ENCODE assay signal across 1 cellular context in the genomic region with DNA sequence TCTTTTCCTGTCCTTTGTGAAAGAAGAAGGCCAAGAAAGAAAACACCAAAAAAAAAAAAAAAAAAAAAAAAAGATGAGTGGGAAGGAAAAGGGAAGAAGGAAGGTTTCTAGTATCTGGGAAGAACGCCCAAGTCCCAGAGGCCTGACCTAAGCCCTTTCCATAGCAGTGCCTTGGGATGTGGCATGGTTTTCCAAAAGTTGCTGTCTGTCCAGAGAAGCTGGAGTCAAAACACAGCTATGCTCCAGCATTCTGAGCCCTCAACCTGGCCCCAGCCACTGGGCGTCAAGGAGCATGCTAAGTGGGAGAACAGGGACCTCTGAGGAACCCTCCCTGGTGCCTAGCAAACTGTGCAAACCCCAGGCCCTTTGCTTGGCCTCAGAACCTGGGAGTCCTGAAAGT.
TF ChIP-seq lines count a peak whose summit lies in the region.

No MANE protein-coding gene starts in this region.

TF ChIP-seq in HepG2, 621 proteins besides CTCF, POLR2A, EP300 and RAD21 (continued from another document and continues in another):
- TF ChIP-seq, protein P1, sequence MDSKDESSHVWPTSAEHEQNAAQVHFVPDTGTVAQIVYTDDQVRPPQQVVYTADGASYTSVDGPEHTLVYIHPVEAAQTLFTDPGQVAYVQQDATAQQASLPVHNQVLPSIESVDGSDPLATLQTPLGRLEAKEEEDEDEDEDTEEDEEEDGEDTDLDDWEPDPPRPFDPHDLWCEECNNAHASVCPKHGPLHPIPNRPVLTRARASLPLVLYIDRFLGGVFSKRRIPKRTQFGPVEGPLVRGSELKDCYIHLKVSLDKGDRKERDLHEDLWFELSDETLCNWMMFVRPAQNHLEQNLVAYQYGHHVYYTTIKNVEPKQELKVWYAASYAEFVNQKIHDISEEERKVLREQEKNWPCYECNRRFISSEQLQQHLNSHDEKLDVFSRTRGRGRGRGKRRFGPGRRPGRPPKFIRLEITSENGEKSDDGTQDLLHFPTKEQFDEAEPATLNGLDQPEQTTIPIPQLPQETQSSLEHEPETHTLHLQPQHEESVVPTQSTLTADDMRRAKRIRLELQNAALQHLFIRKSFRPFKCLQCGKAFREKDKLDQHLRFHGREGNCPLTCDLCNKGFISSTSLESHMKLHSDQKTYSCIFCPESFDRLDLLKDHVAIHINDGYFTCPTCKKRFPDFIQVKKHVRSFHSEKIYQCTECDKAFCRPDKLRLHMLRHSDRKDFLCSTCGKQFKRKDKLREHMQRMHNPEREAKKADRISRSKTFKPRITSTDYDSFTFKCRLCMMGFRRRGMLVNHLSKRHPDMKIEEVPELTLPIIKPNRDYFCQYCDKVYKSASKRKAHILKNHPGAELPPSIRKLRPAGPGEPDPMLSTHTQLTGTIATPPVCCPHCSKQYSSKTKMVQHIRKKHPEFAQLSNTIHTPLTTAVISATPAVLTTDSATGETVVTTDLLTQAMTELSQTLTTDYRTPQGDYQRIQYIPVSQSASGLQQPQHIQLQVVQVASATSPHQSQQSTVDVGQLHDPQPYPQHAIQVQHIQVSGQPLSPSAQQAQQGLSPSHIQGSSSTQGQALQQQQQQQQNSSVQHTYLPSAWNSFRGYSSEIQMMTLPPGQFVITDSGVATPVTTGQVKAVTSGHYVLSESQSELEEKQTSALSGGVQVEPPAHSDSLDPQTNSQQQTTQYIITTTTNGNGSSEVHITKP (CRISPR knock-in tag; IDR thresholded peaks at IDR 0.05; ENCODE audit: low read depth): no peak
- TF ChIP-seq RBM22 (optimal IDR thresholded peaks at IDR 0.05; ENCODE audit: low read length): no peak
- no peak for TF ChIP-seq KLF15 (CRISPR knock-in tag; IDR thresholded peaks at IDR 0.05; ENCODE audit: borderline replicate concordance)
- TF ChIP-seq ZFP90 (CRISPR knock-in tag; IDR thresholded peaks at IDR 0.05; ENCODE audit: borderline replicate concordance): no peak
- no peak for TF ChIP-seq ZNF547 (CRISPR knock-in tag; IDR thresholded peaks at IDR 0.05)
- TF ChIP-seq, protein P2, sequence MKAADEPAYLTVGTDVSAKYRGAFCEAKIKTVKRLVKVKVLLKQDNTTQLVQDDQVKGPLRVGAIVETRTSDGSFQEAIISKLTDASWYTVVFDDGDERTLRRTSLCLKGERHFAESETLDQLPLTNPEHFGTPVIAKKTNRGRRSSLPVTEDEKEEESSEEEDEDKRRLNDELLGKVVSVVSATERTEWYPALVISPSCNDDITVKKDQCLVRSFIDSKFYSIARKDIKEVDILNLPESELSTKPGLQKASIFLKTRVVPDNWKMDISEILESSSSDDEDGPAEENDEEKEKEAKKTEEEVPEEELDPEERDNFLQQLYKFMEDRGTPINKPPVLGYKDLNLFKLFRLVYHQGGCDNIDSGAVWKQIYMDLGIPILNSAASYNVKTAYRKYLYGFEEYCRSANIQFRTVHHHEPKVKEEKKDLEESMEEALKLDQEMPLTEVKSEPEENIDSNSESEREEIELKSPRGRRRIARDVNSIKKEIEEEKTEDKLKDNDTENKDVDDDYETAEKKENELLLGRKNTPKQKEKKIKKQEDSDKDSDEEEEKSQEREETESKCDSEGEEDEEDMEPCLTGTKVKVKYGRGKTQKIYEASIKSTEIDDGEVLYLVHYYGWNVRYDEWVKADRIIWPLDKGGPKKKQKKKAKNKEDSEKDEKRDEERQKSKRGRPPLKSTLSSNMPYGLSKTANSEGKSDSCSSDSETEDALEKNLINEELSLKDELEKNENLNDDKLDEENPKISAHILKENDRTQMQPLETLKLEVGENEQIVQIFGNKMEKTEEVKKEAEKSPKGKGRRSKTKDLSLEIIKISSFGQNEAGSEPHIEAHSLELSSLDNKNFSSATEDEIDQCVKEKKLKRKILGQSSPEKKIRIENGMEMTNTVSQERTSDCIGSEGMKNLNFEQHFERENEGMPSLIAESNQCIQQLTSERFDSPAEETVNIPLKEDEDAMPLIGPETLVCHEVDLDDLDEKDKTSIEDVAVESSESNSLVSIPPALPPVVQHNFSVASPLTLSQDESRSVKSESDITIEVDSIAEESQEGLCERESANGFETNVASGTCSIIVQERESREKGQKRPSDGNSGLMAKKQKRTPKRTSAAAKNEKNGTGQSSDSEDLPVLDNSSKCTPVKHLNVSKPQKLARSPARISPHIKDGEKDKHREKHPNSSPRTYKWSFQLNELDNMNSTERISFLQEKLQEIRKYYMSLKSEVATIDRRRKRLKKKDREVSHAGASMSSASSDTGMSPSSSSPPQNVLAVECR (CRISPR knock-in tag; IDR thresholded peaks at IDR 0.05; ENCODE audit: borderline replicate concordance): no peak
- TF ChIP-seq ZNF136 (CRISPR knock-in tag; IDR thresholded peaks at IDR 0.05; ENCODE audit: low read depth): no peak
- TF ChIP-seq GFI1 (CRISPR knock-in tag; IDR thresholded peaks at IDR 0.05; ENCODE audit: borderline replicate concordance): 0 out of 2 replicates have a peak, but pooled peaks have one; percentile 1
- TF ChIP-seq ZMYM3 (CRISPR knock-in tag; IDR thresholded peaks at IDR 0.05): 0 out of 2 replicates have a peak, but pooled peaks have one; percentile 40
- no peak for TF ChIP-seq PPARG (CRISPR knock-in tag; conservative IDR thresholded peaks at IDR 0.05)
- no peak for TF ChIP-seq RORA (CRISPR knock-in tag; IDR thresholded peaks at IDR 0.05)
- no peak for TF ChIP-seq NKX3-1 (CRISPR knock-in tag; IDR thresholded peaks at IDR 0.05)
- TF ChIP-seq ZFP36L1 (CRISPR knock-in tag; IDR thresholded peaks at IDR 0.05): no peak
- no peak for TF ChIP-seq MIER2 (CRISPR knock-in tag; IDR thresholded peaks at IDR 0.05)
- no peak for TF ChIP-seq ZBTB42 (CRISPR knock-in tag; IDR thresholded peaks at IDR 0.05)
- TF ChIP-seq ZNF737 (CRISPR knock-in tag; IDR thresholded peaks at IDR 0.05; ENCODE audit: borderline replicate concordance): no peak
- TF ChIP-seq ZBTB1 (CRISPR knock-in tag; IDR thresholded peaks at IDR 0.05; ENCODE audit: borderline replicate concordance): no peak
- TF ChIP-seq, protein P3, sequence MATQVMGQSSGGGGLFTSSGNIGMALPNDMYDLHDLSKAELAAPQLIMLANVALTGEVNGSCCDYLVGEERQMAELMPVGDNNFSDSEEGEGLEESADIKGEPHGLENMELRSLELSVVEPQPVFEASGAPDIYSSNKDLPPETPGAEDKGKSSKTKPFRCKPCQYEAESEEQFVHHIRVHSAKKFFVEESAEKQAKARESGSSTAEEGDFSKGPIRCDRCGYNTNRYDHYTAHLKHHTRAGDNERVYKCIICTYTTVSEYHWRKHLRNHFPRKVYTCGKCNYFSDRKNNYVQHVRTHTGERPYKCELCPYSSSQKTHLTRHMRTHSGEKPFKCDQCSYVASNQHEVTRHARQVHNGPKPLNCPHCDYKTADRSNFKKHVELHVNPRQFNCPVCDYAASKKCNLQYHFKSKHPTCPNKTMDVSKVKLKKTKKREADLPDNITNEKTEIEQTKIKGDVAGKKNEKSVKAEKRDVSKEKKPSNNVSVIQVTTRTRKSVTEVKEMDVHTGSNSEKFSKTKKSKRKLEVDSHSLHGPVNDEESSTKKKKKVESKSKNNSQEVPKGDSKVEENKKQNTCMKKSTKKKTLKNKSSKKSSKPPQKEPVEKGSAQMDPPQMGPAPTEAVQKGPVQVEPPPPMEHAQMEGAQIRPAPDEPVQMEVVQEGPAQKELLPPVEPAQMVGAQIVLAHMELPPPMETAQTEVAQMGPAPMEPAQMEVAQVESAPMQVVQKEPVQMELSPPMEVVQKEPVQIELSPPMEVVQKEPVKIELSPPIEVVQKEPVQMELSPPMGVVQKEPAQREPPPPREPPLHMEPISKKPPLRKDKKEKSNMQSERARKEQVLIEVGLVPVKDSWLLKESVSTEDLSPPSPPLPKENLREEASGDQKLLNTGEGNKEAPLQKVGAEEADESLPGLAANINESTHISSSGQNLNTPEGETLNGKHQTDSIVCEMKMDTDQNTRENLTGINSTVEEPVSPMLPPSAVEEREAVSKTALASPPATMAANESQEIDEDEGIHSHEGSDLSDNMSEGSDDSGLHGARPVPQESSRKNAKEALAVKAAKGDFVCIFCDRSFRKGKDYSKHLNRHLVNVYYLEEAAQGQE (IDR thresholded peaks at IDR 0.05; ENCODE audit: borderline replicate concordance in 1 of 2, low read depth in 1 of 2, low read length in 2 of 2): no peak
- TF ChIP-seq, protein P4, sequence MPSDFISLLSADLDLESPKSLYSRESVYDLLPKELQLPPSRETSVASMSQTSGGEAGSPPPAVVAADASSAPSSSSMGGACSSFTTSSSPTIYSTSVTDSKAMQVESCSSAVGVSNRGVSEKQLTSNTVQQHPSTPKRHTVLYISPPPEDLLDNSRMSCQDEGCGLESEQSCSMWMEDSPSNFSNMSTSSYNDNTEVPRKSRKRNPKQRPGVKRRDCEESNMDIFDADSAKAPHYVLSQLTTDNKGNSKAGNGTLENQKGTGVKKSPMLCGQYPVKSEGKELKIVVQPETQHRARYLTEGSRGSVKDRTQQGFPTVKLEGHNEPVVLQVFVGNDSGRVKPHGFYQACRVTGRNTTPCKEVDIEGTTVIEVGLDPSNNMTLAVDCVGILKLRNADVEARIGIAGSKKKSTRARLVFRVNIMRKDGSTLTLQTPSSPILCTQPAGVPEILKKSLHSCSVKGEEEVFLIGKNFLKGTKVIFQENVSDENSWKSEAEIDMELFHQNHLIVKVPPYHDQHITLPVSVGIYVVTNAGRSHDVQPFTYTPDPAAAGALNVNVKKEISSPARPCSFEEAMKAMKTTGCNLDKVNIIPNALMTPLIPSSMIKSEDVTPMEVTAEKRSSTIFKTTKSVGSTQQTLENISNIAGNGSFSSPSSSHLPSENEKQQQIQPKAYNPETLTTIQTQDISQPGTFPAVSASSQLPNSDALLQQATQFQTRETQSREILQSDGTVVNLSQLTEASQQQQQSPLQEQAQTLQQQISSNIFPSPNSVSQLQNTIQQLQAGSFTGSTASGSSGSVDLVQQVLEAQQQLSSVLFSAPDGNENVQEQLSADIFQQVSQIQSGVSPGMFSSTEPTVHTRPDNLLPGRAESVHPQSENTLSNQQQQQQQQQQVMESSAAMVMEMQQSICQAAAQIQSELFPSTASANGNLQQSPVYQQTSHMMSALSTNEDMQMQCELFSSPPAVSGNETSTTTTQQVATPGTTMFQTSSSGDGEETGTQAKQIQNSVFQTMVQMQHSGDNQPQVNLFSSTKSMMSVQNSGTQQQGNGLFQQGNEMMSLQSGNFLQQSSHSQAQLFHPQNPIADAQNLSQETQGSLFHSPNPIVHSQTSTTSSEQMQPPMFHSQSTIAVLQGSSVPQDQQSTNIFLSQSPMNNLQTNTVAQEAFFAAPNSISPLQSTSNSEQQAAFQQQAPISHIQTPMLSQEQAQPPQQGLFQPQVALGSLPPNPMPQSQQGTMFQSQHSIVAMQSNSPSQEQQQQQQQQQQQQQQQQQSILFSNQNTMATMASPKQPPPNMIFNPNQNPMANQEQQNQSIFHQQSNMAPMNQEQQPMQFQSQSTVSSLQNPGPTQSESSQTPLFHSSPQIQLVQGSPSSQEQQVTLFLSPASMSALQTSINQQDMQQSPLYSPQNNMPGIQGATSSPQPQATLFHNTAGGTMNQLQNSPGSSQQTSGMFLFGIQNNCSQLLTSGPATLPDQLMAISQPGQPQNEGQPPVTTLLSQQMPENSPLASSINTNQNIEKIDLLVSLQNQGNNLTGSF (CRISPR knock-in tag; IDR thresholded peaks at IDR 0.05): no peak
- TF ChIP-seq EHMT2 (IDR thresholded peaks at IDR 0.05; ENCODE audit: borderline replicate concordance, low read depth, low read length): no peak
- no peak for TF ChIP-seq MXD4 (CRISPR knock-in tag; IDR thresholded peaks at IDR 0.05)
- TF ChIP-seq ZNF768 (CRISPR knock-in tag; IDR thresholded peaks at IDR 0.05): peak; percentile 45; the same call in 1 of the 2 replicates
- TF ChIP-seq NPAS2 (CRISPR knock-in tag; IDR thresholded peaks at IDR 0.05; ENCODE audit: borderline replicate concordance): no peak
- TF ChIP-seq ZNF780A (CRISPR knock-in tag; IDR thresholded peaks at IDR 0.05): no peak
- TF ChIP-seq NFIB (CRISPR knock-in tag; IDR thresholded peaks at IDR 0.05; ENCODE audit: borderline replicate concordance): no peak
- TF ChIP-seq SAFB2 (CRISPR knock-in tag; IDR thresholded peaks at IDR 0.05; ENCODE audit: borderline replicate concordance, low read depth): no peak
- TF ChIP-seq, protein P5, sequence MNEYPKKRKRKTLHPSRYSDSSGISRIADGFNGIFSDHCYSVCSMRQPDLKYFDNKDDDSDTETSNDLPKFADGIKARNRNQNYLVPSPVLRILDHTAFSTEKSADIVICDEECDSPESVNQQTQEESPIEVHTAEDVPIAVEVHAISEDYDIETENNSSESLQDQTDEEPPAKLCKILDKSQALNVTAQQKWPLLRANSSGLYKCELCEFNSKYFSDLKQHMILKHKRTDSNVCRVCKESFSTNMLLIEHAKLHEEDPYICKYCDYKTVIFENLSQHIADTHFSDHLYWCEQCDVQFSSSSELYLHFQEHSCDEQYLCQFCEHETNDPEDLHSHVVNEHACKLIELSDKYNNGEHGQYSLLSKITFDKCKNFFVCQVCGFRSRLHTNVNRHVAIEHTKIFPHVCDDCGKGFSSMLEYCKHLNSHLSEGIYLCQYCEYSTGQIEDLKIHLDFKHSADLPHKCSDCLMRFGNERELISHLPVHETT (CRISPR knock-in tag; conservative IDR thresholded peaks at IDR 0.05): no peak
- TF ChIP-seq MAFF (IDR thresholded peaks at IDR 0.05; ENCODE audit: low read depth, low read length): no peak
- TF ChIP-seq SPEN (CRISPR knock-in tag; IDR thresholded peaks at IDR 0.05; ENCODE audit: low read depth): no peak
- TF ChIP-seq GATAD1 (CRISPR knock-in tag; IDR thresholded peaks at IDR 0.05): no peak
- no peak for TF ChIP-seq ZNF430 (CRISPR knock-in tag; IDR thresholded peaks at IDR 0.05)
- TF ChIP-seq, protein P6, sequence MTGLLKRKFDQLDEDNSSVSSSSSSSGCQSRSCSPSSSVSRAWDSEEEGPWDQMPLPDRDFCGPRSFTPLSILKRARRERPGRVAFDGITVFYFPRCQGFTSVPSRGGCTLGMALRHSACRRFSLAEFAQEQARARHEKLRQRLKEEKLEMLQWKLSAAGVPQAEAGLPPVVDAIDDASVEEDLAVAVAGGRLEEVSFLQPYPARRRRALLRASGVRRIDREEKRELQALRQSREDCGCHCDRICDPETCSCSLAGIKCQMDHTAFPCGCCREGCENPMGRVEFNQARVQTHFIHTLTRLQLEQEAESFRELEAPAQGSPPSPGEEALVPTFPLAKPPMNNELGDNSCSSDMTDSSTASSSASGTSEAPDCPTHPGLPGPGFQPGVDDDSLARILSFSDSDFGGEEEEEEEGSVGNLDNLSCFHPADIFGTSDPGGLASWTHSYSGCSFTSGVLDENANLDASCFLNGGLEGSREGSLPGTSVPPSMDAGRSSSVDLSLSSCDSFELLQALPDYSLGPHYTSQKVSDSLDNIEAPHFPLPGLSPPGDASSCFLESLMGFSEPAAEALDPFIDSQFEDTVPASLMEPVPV (CRISPR knock-in tag; IDR thresholded peaks at IDR 0.05): no peak
- 0 out of 2 replicates have a peak, but pooled peaks have one; percentile 0 for TF ChIP-seq NFKB2 (CRISPR knock-in tag; IDR thresholded peaks at IDR 0.05; ENCODE audit: borderline replicate concordance)
- TF ChIP-seq, protein P7, sequence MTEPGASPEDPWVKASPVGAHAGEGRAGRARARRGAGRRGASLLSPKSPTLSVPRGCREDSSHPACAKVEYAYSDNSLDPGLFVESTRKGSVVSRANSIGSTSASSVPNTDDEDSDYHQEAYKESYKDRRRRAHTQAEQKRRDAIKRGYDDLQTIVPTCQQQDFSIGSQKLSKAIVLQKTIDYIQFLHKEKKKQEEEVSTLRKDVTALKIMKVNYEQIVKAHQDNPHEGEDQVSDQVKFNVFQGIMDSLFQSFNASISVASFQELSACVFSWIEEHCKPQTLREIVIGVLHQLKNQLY (CRISPR knock-in tag; IDR thresholded peaks at IDR 0.05): no peak
- TF ChIP-seq THYN1 (CRISPR knock-in tag; IDR thresholded peaks at IDR 0.05; ENCODE audit: borderline replicate concordance, low read depth): no peak
- TF ChIP-seq ZNF333 (CRISPR knock-in tag; IDR thresholded peaks at IDR 0.05; ENCODE audit: borderline replicate concordance): no peak
- no peak for TF ChIP-seq ZNF577 (CRISPR knock-in tag; IDR thresholded peaks at IDR 0.05; ENCODE audit: borderline replicate concordance, low read depth)
